In the genomic region with DNA sequence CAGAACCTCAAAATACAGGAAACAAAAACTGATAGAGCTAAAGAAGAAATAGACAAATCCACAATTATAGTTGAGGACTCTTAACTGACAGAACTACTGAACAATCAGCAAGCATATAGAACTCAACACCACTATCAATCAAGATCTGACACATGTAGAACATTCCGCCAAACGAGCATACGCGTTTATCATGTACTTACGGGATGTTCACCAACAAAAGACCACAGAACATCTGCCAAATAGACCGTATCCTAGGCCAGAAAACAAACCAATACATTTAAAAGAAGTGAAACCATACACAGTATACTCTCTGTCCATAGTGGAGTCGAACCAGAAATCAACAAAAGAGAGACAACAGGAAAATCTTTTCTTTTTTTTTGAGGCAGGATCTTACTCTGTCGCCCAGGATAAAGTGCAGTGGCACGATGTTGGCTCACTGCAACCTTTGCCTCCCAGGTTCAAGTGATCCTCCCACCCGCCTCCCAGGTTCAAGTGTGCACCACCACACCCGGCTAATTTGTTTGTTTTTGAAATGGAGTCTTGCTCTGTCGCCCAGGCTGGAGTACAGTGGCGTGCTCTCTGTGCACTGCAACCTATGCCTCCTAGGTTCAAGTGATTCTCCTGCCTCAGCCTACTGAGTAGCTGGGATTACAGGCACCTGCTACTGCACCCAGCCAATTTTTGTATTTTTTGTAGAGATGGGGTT, we compare ENCODE assay signal across 12 cellular contexts. TPM values are rescaled to one million over a fixed set of nuclear protein-coding genes. Genes with fewer than 3 reads are reported as not detected.
DNase-seq lines count a peak whose midpoint lies in the region; ATAC-seq, FAIRE-seq and TF ChIP-seq lines count a peak whose summit lies in the region.
"Had no signal": no experiment of that assay in that cellular context is flagged by ENCODE, and none has a peak within 500 bp of the region (broad histone marks: within the 10 kb centered on the region; RNA-seq: fewer than 3 reads in every experiment).

No MANE protein-coding gene starts in this region.

- DNase-seq in GM19239 (ENCODE audit: insufficient read length, low spot score) (no peak), amniotic epithelial cell (ENCODE audit: low read depth) (peak; percentile 39), right atrium auricular region (ENCODE audit: low spot score) (no peak), WERI-Rb-1 (no peak)
- DNase-seq: activated naive CD4-positive, alpha-beta T cell treated with Interleukin-2 at 50 U/mL for 16 hours; COR-L47; NK-92 treated with Interleukin-12 subunit alpha and Interleukin-12 subunit beta, amount 100 ng/mL, for 24 hours had no signal

- FAIRE-seq in GM19239 (lab: Jason Lieb, UNC) = peak; percentile 86

- no peaks in the 10 kb centered on the region for H3K27me3 ChIP-seq in BLaER1 treated with 17β-estradiol and CSF1 and Interleukin-3, amounts not matched to agents 10 nM and 100 nM
- H3K27me3 ChIP-seq in right atrium auricular region (no peaks in the 10 kb centered on the region), WERI-Rb-1 (ENCODE audit: insufficient read depth, low read depth, severe bottlenecking) (no peaks in the 10 kb centered on the region)

- H3K36me3 ChIP-seq in BLaER1 treated with 17β-estradiol and CSF1 and Interleukin-3, amounts not matched to agents 10 nM and 100 nM = peaks cover 23 to 75% (median 47%) of the 10 kb centered on the region in 11 experiments
- H3K36me3 ChIP-seq in right atrium auricular region = peaks cover 5% of the 10 kb centered on the region
- peaks cover 34% of the 10 kb centered on the region for H3K36me3 ChIP-seq in WERI-Rb-1

- H3K27me3 Mint-ChIP-seq in activated T-helper 17 cell treated with anti-CD3 and anti-CD28 coated beads, Interleukin-2, amount 50 U/mL, for 72 hours = no peaks in the 10 kb centered on the region

- peaks cover 0 to 89% (median 24%) of the 10 kb centered on the region in 11 experiments; a peak in 17 of 22 replicates for H4K20me1 ChIP-seq in BLaER1 treated with 17β-estradiol and CSF1 and Interleukin-3, amounts not matched to agents 10 nM and 100 nM

- peak overlapping the region; percentile 67 to 98 (median 73) for H3K4me2 ChIP-seq in BLaER1 treated with 17β-estradiol and CSF1 and Interleukin-3, amounts not matched to agents 10 nM and 100 nM

- TF ChIP-seq CTCF in right atrium auricular region (IDR thresholded peaks at IDR 0.05) (no peak), WERI-Rb-1 (IDR thresholded peaks at IDR 0.05; ENCODE audit: low read depth, low read length) (no peak)

- H3K36me3 Mint-ChIP-seq in activated T-helper 17 cell treated with anti-CD3 and anti-CD28 coated beads, Interleukin-2, amount 50 U/mL, for 72 hours (ENCODE audit: low read depth) = peaks cover 28% of the 10 kb centered on the region

- peak overlapping the region; percentile 10 to 68 (median 50); a peak in 17 of 22 replicates for H3K27ac ChIP-seq in BLaER1 treated with 17β-estradiol and CSF1 and Interleukin-3, amounts not matched to agents 10 nM and 100 nM
- H3K27ac ChIP-seq in right atrium auricular region (no peak overlapping the region), WERI-Rb-1 (no peak overlapping the region)
- H3K27ac ChIP-seq: parathyroid adenoma had no signal

- peak overlapping the region in 2 of 10 experiments; percentile 5 to 9; a peak in 2 of 20 replicates for H3K4me3 ChIP-seq in BLaER1 treated with 17β-estradiol and CSF1 and Interleukin-3, amounts not matched to agents 10 nM and 100 nM
- H3K4me3 ChIP-seq in right atrium auricular region = no peak overlapping the region
- H3K4me3 ChIP-seq in WERI-Rb-1 (ENCODE audit: low read depth, low read length) = no peak overlapping the region

- H3K9ac ChIP-seq in BLaER1 treated with 17β-estradiol and CSF1 and Interleukin-3, amounts not matched to agents 10 nM and 100 nM = peak overlapping the region in 6 of 11 experiments; percentile 1 to 51 (median 42); a peak in 8 of 22 replicates
- H3K9ac ChIP-seq: parathyroid adenoma had no signal

- peaks cover 64 to 84% (median 71%) of the 10 kb centered on the region in 10 experiments for H3K4me1 ChIP-seq in BLaER1 treated with 17β-estradiol and CSF1 and Interleukin-3, amounts not matched to agents 10 nM and 100 nM
- H3K4me1 ChIP-seq in right atrium auricular region = peaks cover 0 to 50% of the 10 kb centered on the region in 2 donors
- H3K4me1 ChIP-seq: parathyroid adenoma had no signal

- peaks cover 0 to 26% (median 10%) of the 10 kb centered on the region in 11 experiments; a peak in 11 of 22 replicates for H3K9me3 ChIP-seq in BLaER1 treated with 17β-estradiol and CSF1 and Interleukin-3, amounts not matched to agents 10 nM and 100 nM (replicated peaks in 1 of 11)
- H3K9me3 ChIP-seq in right atrium auricular region (no peaks in the 10 kb centered on the region), WERI-Rb-1 (ENCODE audit: severe bottlenecking) (no peaks in the 10 kb centered on the region)

- H3K4me1 Mint-ChIP-seq in activated T-helper 17 cell treated with anti-CD3 and anti-CD28 coated beads, Interleukin-2, amount 50 U/mL, for 72 hours = peaks cover 25% of the 10 kb centered on the region

- ATAC-seq in HG02981 (IDR thresholded peaks at IDR 0.05; ENCODE audit: unreplicated experiment) (peak; percentile 65), GM18519 (IDR thresholded peaks at IDR 0.05; ENCODE audit: low FRiP score, unreplicated experiment) (no peak)
- no peak for ATAC-seq in activated T-helper 17 cell treated with anti-CD3 and anti-CD28 coated beads, Interleukin-2, amount 50 U/mL, for 72 hours (replicated peaks)

- H3K4me3 Mint-ChIP-seq in activated T-helper 17 cell treated with anti-CD3 and anti-CD28 coated beads, Interleukin-2, amount 50 U/mL, for 72 hours = no peak overlapping the region

- no peak overlapping the region for H3K27ac Mint-ChIP-seq in activated T-helper 17 cell treated with anti-CD3 and anti-CD28 coated beads, Interleukin-2, amount 50 U/mL, for 72 hours

- H3K9me3 Mint-ChIP-seq in activated T-helper 17 cell treated with anti-CD3 and anti-CD28 coated beads, Interleukin-2, amount 50 U/mL, for 72 hours = no peaks in the 10 kb centered on the region

RNA-seq across cellular contexts. Expression of a gene that starts 5.1 kb away (rescaled TPM):
- 10 to 100 TPM; 26.3 to 38.8 TPM for total RNA-seq in right atrium auricular region
- total RNA-seq in activated T-helper 17 cell treated with anti-CD3 and anti-CD28 coated beads, Interleukin-2, amount 50 U/mL, for 72 hours = 10 to 100 TPM; 15.4 to 17.4 TPM

Comparison
In these comparisons a context has a peak if more than half of its experiments do, and no peak if none do; other contexts are left out.
1. H3K27ac ChIP-seq: peak in BLaER1 treated with 17β-estradiol and CSF1 and Interleukin-3, amounts not matched to agents 10 nM and 100 nM (11 of 11); none in right atrium auricular region (0 of 2) and WERI-Rb-1 (single experiment).